Comparison of ENCODE assay signal across 8 cellular contexts in genomic region chr3:50350213-50350526, GRCh38. TPM values are rescaled to one million over a fixed set of nuclear protein-coding genes. Genes with fewer than 3 reads are reported as not detected.
DNase-seq lines count a peak whose midpoint lies in the region; ATAC-seq and TF ChIP-seq lines count a peak whose summit lies in the region.

No MANE protein-coding gene starts in this region.

- intact Hi-C loops in ascending aorta (cut with DNase I) = loop anchor here (1.0 to 5.0 kb wide), 2 partner anchors 9 to 252 kb away; partner anchors contain the start of gene TMEM115

- TF ChIP-seq RAD21 in liver (IDR thresholded peaks at IDR 0.05) = no peak

- H3K4me1 Mint-ChIP-seq in activated T-cell treated with anti-CD3 and anti-CD28 coated beads, Interleukin-2, amount 50 U/mL, for 24 hours (ENCODE audit: low read depth) = peaks cover 70% of the 10 kb centered on the region

- no peaks in the 10 kb centered on the region for H3K9me3 ChIP-seq in ascending aorta
- no peaks in the 10 kb centered on the region for H3K9me3 ChIP-seq in liver (ENCODE audit: control insufficient read depth in 4 of 4, low read length in 3 of 4)
- no peaks in the 10 kb centered on the region for H3K9me3 ChIP-seq in thymus (ENCODE audit: control insufficient read depth)

- peaks cover 87% of the 10 kb centered on the region for H3K36me3 Mint-ChIP-seq in activated T-cell treated with anti-CD3 and anti-CD28 coated beads, Interleukin-2, amount 50 U/mL, for 24 hours (ENCODE audit: low read depth)

- no peaks in the 10 kb centered on the region for H3K27me3 ChIP-seq in ascending aorta
- no peaks in the 10 kb centered on the region for H3K27me3 ChIP-seq in liver (ENCODE audit: control insufficient read depth in 4 of 4, insufficient read depth in 4 of 4, low read length in 3 of 4)
- no peaks in the 10 kb centered on the region for H3K27me3 ChIP-seq in thymus (ENCODE audit: control insufficient read depth, insufficient read depth)

- peak overlapping the region; percentile 100 for H3K27ac Mint-ChIP-seq in activated T-cell treated with anti-CD3 and anti-CD28 coated beads, Interleukin-2, amount 50 U/mL, for 24 hours

- H3K27me3 Mint-ChIP-seq in activated T-cell treated with anti-CD3 and anti-CD28 coated beads, Interleukin-2, amount 50 U/mL, for 24 hours = no peaks in the 10 kb centered on the region

- no peak for DNase-seq in activated T-cell treated with anti-CD3 and anti-CD28 coated beads, Interleukin-2, amount 50 U/mL, for 24 hours
- no peak for DNase-seq in activated T-cell treated with anti-CD3 and anti-CD28 coated beads, Interleukin-2, amount 50 U/mL, for 48 hours
- no peak for DNase-seq in ascending aorta (ENCODE audit: low spot score in 2 of 2)
- no peak for DNase-seq in DMS 273 treated with DMSO at 0.1 percent for 48 hours (lab: John Stamatoyannopoulos, UW)

- peaks cover 16 to 34% of the 10 kb centered on the region in 2 donors for H3K36me3 ChIP-seq in ascending aorta
- H3K36me3 ChIP-seq in liver (ENCODE audit: control insufficient read depth in 4 of 4, insufficient read depth in 3 of 4, low read depth in 1 of 4, low read length in 3 of 4) = peaks cover 11 to 26% (median 14%) of the 10 kb centered on the region in 4 donors
- H3K36me3 ChIP-seq in thymus (ENCODE audit: control insufficient read depth, insufficient read depth) = peaks cover 36% of the 10 kb centered on the region

- no peaks in the 10 kb centered on the region for H3K9me3 Mint-ChIP-seq in activated T-cell treated with anti-CD3 and anti-CD28 coated beads, Interleukin-2, amount 50 U/mL, for 24 hours

- TF ChIP-seq CTCF in ascending aorta (IDR thresholded peaks at IDR 0.05) (no peak), liver (IDR thresholded peaks at IDR 0.05; ENCODE audit: low read depth, low read length, missing input control) (no peak)

- ATAC-seq in HG02852 (IDR thresholded peaks at IDR 0.05; ENCODE audit: unreplicated experiment) (no peak), HG02610 (IDR thresholded peaks at IDR 0.05; ENCODE audit: unreplicated experiment) (no peak)

- 10% methylated on average over 7 of the region's 7 CpGs for WGBS in liver
- WGBS in thymus = 21% methylated on average over 7 of the region's 7 CpGs

- peak overlapping the region; percentile 98 for H3K4me3 Mint-ChIP-seq in activated T-cell treated with anti-CD3 and anti-CD28 coated beads, Interleukin-2, amount 50 U/mL, for 24 hours

- H3K4me3 ChIP-seq in ascending aorta = peak overlapping the region; percentile 63 to 76
- H3K4me3 ChIP-seq in liver (ENCODE audit: low read depth in 1 of 3, low read length in 3 of 3) = peak overlapping the region; percentile 67 to 90 (median 79)
- H3K4me3 ChIP-seq in thymus (ENCODE audit: low read length) = peak overlapping the region; percentile 66

- H3K4me1 ChIP-seq in ascending aorta (peaks cover 18 to 25% of the 10 kb centered on the region in 2 donors), liver (ENCODE audit: control insufficient read depth in 4 of 4, insufficient read depth in 4 of 4, low read length in 3 of 4) (peaks cover 14 to 66% (median 43%) of the 10 kb centered on the region in 4 donors), thymus (ENCODE audit: control insufficient read depth, insufficient read depth, low read length) (peaks cover 22% of the 10 kb centered on the region)

- peak overlapping the region; percentile 86 to 90 for H3K9ac ChIP-seq in liver (ENCODE audit: low read depth in 1 of 2, low read length in 2 of 2)

- H3K27ac ChIP-seq in ascending aorta (peak overlapping the region; percentile 89 to 93), liver (ENCODE audit: low read depth in 1 of 2, low read length in 2 of 2) (peak overlapping the region; percentile 97 to 98), thymus (ENCODE audit: low read depth) (peak overlapping the region; percentile 72)

TF ChIP-seq in liver, 16 proteins besides CTCF, POLR2A, EP300 and RAD21:
- TF ChIP-seq RXRA (IDR thresholded peaks at IDR 0.05) (no peak), TAF1 (conservative IDR thresholded peaks at IDR 0.05) (no peak), JUND (IDR thresholded peaks at IDR 0.05) (no peak), FOXA2 (IDR thresholded peaks at IDR 0.05) (no peak), ATF3 (IDR thresholded peaks at IDR 0.05) (no peak), EGR1 (IDR thresholded peaks at IDR 0.05; ENCODE audit: low read depth in 2 of 2) (no peak), YY1 (IDR thresholded peaks at IDR 0.05) (no peak), FOXA1 (IDR thresholded peaks at IDR 0.05) (no peak), NR2F2 (IDR thresholded peaks at IDR 0.05) (no peak), HNF4A (conservative IDR thresholded peaks at IDR 0.05) (no peak), GABPA (IDR thresholded peaks at IDR 0.05 in 1 of 2, conservative IDR thresholded peaks at IDR 0.05 in 1 of 2) (no peak)
- TF ChIP-seq, protein P1, sequence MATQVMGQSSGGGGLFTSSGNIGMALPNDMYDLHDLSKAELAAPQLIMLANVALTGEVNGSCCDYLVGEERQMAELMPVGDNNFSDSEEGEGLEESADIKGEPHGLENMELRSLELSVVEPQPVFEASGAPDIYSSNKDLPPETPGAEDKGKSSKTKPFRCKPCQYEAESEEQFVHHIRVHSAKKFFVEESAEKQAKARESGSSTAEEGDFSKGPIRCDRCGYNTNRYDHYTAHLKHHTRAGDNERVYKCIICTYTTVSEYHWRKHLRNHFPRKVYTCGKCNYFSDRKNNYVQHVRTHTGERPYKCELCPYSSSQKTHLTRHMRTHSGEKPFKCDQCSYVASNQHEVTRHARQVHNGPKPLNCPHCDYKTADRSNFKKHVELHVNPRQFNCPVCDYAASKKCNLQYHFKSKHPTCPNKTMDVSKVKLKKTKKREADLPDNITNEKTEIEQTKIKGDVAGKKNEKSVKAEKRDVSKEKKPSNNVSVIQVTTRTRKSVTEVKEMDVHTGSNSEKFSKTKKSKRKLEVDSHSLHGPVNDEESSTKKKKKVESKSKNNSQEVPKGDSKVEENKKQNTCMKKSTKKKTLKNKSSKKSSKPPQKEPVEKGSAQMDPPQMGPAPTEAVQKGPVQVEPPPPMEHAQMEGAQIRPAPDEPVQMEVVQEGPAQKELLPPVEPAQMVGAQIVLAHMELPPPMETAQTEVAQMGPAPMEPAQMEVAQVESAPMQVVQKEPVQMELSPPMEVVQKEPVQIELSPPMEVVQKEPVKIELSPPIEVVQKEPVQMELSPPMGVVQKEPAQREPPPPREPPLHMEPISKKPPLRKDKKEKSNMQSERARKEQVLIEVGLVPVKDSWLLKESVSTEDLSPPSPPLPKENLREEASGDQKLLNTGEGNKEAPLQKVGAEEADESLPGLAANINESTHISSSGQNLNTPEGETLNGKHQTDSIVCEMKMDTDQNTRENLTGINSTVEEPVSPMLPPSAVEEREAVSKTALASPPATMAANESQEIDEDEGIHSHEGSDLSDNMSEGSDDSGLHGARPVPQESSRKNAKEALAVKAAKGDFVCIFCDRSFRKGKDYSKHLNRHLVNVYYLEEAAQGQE (IDR thresholded peaks at IDR 0.05) = no peak
- TF ChIP-seq, protein P2, sequence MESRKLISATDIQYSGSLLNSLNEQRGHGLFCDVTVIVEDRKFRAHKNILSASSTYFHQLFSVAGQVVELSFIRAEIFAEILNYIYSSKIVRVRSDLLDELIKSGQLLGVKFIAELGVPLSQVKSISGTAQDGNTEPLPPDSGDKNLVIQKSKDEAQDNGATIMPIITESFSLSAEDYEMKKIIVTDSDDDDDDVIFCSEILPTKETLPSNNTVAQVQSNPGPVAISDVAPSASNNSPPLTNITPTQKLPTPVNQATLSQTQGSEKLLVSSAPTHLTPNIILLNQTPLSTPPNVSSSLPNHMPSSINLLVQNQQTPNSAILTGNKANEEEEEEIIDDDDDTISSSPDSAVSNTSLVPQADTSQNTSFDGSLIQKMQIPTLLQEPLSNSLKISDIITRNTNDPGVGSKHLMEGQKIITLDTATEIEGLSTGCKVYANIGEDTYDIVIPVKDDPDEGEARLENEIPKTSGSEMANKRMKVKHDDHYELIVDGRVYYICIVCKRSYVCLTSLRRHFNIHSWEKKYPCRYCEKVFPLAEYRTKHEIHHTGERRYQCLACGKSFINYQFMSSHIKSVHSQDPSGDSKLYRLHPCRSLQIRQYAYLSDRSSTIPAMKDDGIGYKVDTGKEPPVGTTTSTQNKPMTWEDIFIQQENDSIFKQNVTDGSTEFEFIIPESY (IDR thresholded peaks at IDR 0.05) = no peak

RNA-seq across cellular contexts. Expression of gene NPRL2, which starts 0.4 kb away (rescaled TPM):
- total RNA-seq in ascending aorta (37.8 TPM), liver (10 to 100 TPM; 11.3 to 17.3 TPM)
- polyA plus RNA-seq in liver (10 to 100 TPM; 11.4 to 16.6 TPM), thymus (24.5 TPM)

RNA-seq across cellular contexts. Expression of gene CYB561D2, which starts 0.5 kb away (rescaled TPM):
- total RNA-seq in ascending aorta = 20.2 TPM
- 10 to 100 TPM; 12.3 to 16.0 TPM for total RNA-seq in liver
- polyA plus RNA-seq in liver = 10 to 100 TPM; 28.2 TPM
- 28.5 TPM for polyA plus RNA-seq in thymus

RNA-seq across cellular contexts. Expression of gene ZMYND10, which starts 4.6 kb away (rescaled TPM):
- not detected for total RNA-seq in ascending aorta
- under 1 TPM; 0.09 to 0.75 TPM for total RNA-seq in liver
- under 1 TPM; 0.23 to 0.31 TPM for polyA plus RNA-seq in liver
- polyA plus RNA-seq in thymus = 5.5 TPM

RNA-seq across cellular contexts. Expression of gene TMEM115, which starts 9.2 kb away (rescaled TPM):
- total RNA-seq in ascending aorta (55.7 TPM), liver (10 to 100 TPM; 18.6 to 20.2 TPM)
- polyA plus RNA-seq in liver (10 to 100 TPM; 19.4 to 23.0 TPM), thymus (21.9 TPM)

RNA-seq across cellular contexts. Expression of gene RASSF1, which starts 9.5 kb away (rescaled TPM):
- total RNA-seq in ascending aorta = 34.9 TPM
- 10 to 100 TPM; 12.2 to 13.2 TPM for total RNA-seq in liver
- 10 to 100 TPM in 1 of 2 donors, 1 to 10 TPM in 1; 6.5 to 10.3 TPM for polyA plus RNA-seq in liver
- 40.3 TPM for polyA plus RNA-seq in thymus
